In the genomic region with DNA sequence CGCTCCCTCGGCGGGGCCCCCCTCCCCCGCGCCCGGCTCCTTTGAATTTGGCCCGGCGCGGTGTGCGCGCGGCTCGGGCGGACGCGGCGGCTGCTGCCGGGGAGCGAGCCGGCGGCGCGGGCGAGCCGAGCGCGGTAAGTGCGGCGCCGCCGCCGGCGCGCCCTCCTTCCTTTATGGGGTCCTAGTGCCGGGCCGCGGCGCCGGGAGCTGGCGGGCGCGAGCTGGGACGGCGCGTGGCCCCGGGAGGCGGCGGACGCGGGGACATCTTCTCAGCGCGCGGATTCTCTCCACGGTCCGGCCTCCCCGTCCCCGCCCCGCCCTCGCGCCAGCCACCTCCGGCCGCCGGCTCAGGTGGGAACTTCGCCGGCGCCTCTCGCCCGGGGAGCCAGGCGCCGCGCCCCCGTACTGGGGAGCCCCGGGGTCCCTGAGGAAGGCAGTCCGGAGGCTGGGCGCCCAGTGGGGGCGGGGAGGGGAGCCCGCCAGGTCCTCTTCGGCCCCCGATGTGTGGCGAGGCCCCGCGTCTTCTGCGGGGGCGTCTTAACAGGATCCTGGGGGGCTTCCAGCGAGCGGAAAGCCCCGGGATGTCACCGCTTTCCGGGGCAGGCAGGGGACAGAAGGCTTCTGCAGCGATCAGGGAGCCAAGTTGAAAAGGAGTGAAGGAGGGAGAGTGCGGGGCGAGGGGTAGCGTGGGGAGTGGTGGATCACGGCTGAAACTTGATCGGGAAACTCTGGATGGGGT, we compare ENCODE assay signal across 9 cellular contexts.
A peak's percentile ranks its signal among the peaks of the same experiment; 100 is the strongest.
DNase-seq lines count a peak whose midpoint lies in the region; ATAC-seq, FAIRE-seq and TF ChIP-seq lines count a peak whose summit lies in the region.
"Had no signal": no experiment of that assay in that cellular context is flagged by ENCODE, and none has a peak within 500 bp of the region (broad histone marks: within the 10 kb centered on the region; RNA-seq: fewer than 3 reads in every experiment).

No MANE protein-coding gene starts in this region.

- peaks cover 2% of the 10 kb centered on the region for H3K9me3 Mint-ChIP-seq in astrocyte (ENCODE audit: unreplicated experiment)

- no peak for TF ChIP-seq EP300 in tibial nerve (IDR thresholded peaks at IDR 0.05)

- peak overlapping the region; percentile 98 for H3K9ac ChIP-seq in astrocyte (ENCODE audit: low read length)

- H3K27me3 ChIP-seq in astrocyte (ENCODE audit: insufficient read depth, low read length) (no peaks in the 10 kb centered on the region), tibial nerve (peaks cover 0 to 44% of the 10 kb centered on the region in 2 donors)

- H3K27ac ChIP-seq in astrocyte (ENCODE audit: low read depth, low read length) (peak overlapping the region; percentile 86), tibial nerve (peak overlapping the region; percentile 54 to 89 (median 82))
- H3K27ac ChIP-seq: 22Rv1 had no signal

- H3K4me3 ChIP-seq in astrocyte (ENCODE audit: insufficient read depth, low read depth, low read length): peak overlapping the region; percentile 80
- H3K4me3 ChIP-seq in tibial nerve: peak overlapping the region; percentile 54 to 76 (median 70)

- intact Hi-C loops in sciatic nerve (cut with DNase I): no loop called here

- FAIRE-seq in astrocyte (lab: Jason Lieb, UNC): no peak

- H3K36me3 Mint-ChIP-seq in astrocyte (ENCODE audit: low read depth, unreplicated experiment): peaks cover 5% of the 10 kb centered on the region

- no peak for TF ChIP-seq CTCF in astrocyte (IDR thresholded peaks at IDR 0.05; ENCODE audit: insufficient read depth, low read depth, low read length)
- no peak for TF ChIP-seq CTCF in tibial nerve (IDR thresholded peaks at IDR 0.05)

- H3K4me1 ChIP-seq in astrocyte (ENCODE audit: insufficient read depth, low read length): peaks cover 27% of the 10 kb centered on the region
- H3K4me1 ChIP-seq in tibial nerve: peaks cover 0 to 32% (median 1%) of the 10 kb centered on the region in 4 donors

- H3K9me3 ChIP-seq in astrocyte (ENCODE audit: insufficient read depth, low read depth, low read length): no peaks in the 10 kb centered on the region
- H3K9me3 ChIP-seq in tibial nerve: no peaks in the 10 kb centered on the region

- 0 to 2% methylated on average over 30 to 39 of the region's 95 CpGs for WGBS in tibial nerve, 2 donors

- no peaks in the 10 kb centered on the region for H3K36me3 ChIP-seq in astrocyte (ENCODE audit: insufficient read depth, low read length)
- no peaks in the 10 kb centered on the region for H3K36me3 ChIP-seq in tibial nerve

- peaks cover 22% of the 10 kb centered on the region for H3K4me1 Mint-ChIP-seq in astrocyte (ENCODE audit: low read depth, unreplicated experiment)

- H3K79me2 ChIP-seq in astrocyte (ENCODE audit: insufficient read depth, low read length): peaks cover 81% of the 10 kb centered on the region

- DNase-seq in DMS 273 (lab: John Stamatoyannopoulos, UW; ENCODE audit: unreplicated experiment): peak; percentile 58
- DNase-seq in DMS 273 treated with DMSO at 0.1 percent for 48 hours (lab: John Stamatoyannopoulos, UW): no peak
- DNase-seq in astrocyte (ENCODE audit: low read depth): no peak
- peak; percentile 9 for DNase-seq in kidney tubule cell (ENCODE audit: low spot score)
- no peak for DNase-seq in tibial nerve (ENCODE audit: low spot score in 2 of 2)
- no peak for DNase-seq in sciatic nerve (ENCODE audit: low spot score)

- H3K27me3 Mint-ChIP-seq in astrocyte (ENCODE audit: low read depth, unreplicated experiment): no peaks in the 10 kb centered on the region

- TF ChIP-seq POLR2A in tibial nerve (IDR thresholded peaks at IDR 0.05): no peak

- peaks cover 4% of the 10 kb centered on the region for H4K20me1 ChIP-seq in astrocyte (ENCODE audit: insufficient read depth, low read length)

- peak overlapping the region; percentile 99 for H3K4me3 Mint-ChIP-seq in astrocyte (ENCODE audit: unreplicated experiment)

- H2AFZ ChIP-seq in astrocyte (ENCODE audit: low read depth, low read length): peak overlapping the region; percentile 23

- peak overlapping the region; percentile 98 for H3K27ac Mint-ChIP-seq in astrocyte (ENCODE audit: unreplicated experiment)

- peak overlapping the region; percentile 98 for H3K4me2 ChIP-seq in astrocyte (ENCODE audit: low read length)

- ATAC-seq in HG03342 (IDR thresholded peaks at IDR 0.05; ENCODE audit: unreplicated experiment) (peak; percentile 50), GM19035 (IDR thresholded peaks at IDR 0.05; ENCODE audit: unreplicated experiment) (no peak), sciatic nerve (no peak)

Comparison
In these comparisons a context has a peak if more than half of its experiments do, and no peak if none do; other contexts are left out.
1. DNase-seq: peak in DMS 273 (single experiment) and kidney tubule cell (single experiment); none in DMS 273 treated with DMSO at 0.1 percent for 48 hours (single experiment), astrocyte (single experiment), tibial nerve (0 of 2) and sciatic nerve (single experiment).